19 cellular contexts compared by ENCODE assay signal in the genomic region with DNA sequence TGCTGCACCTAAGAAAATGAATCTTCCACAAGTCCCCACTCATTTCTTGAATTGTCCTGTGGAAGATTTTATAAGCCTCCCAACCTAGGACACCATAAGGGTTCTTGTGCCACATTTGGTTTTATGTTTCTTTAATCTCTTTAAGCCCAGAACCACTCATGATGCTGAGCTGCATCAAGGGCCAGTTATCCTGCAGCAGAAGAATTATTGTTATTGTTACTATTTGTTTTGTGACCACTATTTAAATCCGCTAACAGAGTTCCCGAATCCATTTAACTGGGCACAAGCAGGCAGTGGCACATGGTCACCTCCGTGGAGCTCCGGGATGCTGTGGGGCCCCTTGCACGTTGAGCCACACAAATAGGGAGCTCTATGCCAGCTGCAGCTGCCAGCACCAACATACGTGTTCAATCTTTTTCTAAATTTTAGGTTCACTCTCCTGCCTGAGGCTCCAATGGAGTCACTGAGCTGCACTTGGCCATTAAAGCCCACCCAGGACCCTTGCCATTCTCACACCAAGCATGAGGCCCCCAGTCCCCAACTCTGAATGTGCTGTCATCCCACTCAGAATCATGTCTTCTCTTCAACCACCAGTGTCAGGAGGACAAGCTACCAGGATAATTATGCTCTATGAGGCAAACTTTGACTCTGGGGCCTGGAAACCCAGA.
"Had no signal": no experiment of that assay in that cellular context is flagged by ENCODE, and none has a peak within 500 bp of the region (broad histone marks: within the 10 kb centered on the region; RNA-seq: fewer than 3 reads in every experiment).

No MANE protein-coding gene starts in this region.

- H3K27ac Mint-ChIP-seq: activated B cell treated with CpG ODN at 0.5 μM for 24 hours; stimulated activated naive CD8-positive, alpha-beta T cell treated with anti-CD3 and anti-CD28 coated beads, Interleukin-15, Interleukin-2, amounts not matched to agents 100 ng/mL and 50 ng/mL, for 24 hours; T-helper 1 cell treated with Interleukin-12 subunit alpha and Interleukin-12 subunit beta and Interleukin-4 antibody, amounts not matched to agents 30 μg/mL and 1 μg/mL, for 36 hours had no signal

- H3K27ac ChIP-seq: heart right ventricle, suprapubic skin, upper lobe of left lung had no signal

- H3K27me3 Mint-ChIP-seq: activated B cell treated with CpG ODN at 0.5 μM for 24 hours; brain; central memory CD8-positive, alpha-beta T cell; effector memory CD8-positive, alpha-beta T cell; naive thymus-derived CD8-positive, alpha-beta T cell; stimulated activated naive CD8-positive, alpha-beta T cell treated with anti-CD3 and anti-CD28 coated beads, Interleukin-15, Interleukin-2, amounts not matched to agents 100 ng/mL and 50 ng/mL, for 24 hours had no signal

- DNase-seq: activated B cell treated with CpG ODN at 0.5 μM for 24 hours; activated CD4-positive, alpha-beta T cell treated with anti-CD3 and anti-CD28 coated beads for 48 hours; activated T-cell treated with anti-CD3 and anti-CD28 coated beads, Interleukin-2, amount 50 U/mL, for 1 hour; effector memory CD8-positive, alpha-beta T cell; heart right ventricle; left colon; mucosa of descending colon; naive thymus-derived CD8-positive, alpha-beta T cell; stimulated activated CD4-positive, alpha-beta T cell treated with anti-CD3 and anti-CD28 coated beads, Interleukin-4, amount 100 ng/mL, for 4 hours; stimulated activated CD8-positive, alpha-beta memory T cell treated with anti-CD3 and anti-CD28 coated beads, Interleukin-4, amount 100 ng/mL, for 48 hours had no signal

- H3K27me3 ChIP-seq: gastrocnemius medialis, heart right ventricle, suprapubic skin, upper lobe of left lung had no signal

- H3K4me1 ChIP-seq: upper lobe of left lung had no signal

- H3K9me3 Mint-ChIP-seq: activated B cell treated with CpG ODN at 0.5 μM for 24 hours; activated naive CD4-positive, alpha-beta T cell treated with anti-CD3 and anti-CD28 coated beads, Interleukin-2, amount 50 U/mL, for 72 hours; brain; central memory CD8-positive, alpha-beta T cell; effector memory CD8-positive, alpha-beta T cell; naive thymus-derived CD8-positive, alpha-beta T cell; stimulated activated naive CD8-positive, alpha-beta T cell treated with anti-CD3 and anti-CD28 coated beads, Interleukin-15, Interleukin-2, amounts not matched to agents 100 ng/mL and 50 ng/mL, for 24 hours; T-helper 1 cell treated with Interleukin-12 subunit alpha and Interleukin-12 subunit beta and Interleukin-4 antibody, amounts not matched to agents 30 μg/mL and 1 μg/mL, for 36 hours had no signal

- ATAC-seq: activated naive CD4-positive, alpha-beta T cell treated with anti-CD3 and anti-CD28 coated beads, Interleukin-2, amount 50 U/mL, for 72 hours; effector memory CD8-positive, alpha-beta T cell; left colon; mucosa of descending colon; naive thymus-derived CD8-positive, alpha-beta T cell had no signal

- H3K4me1 Mint-ChIP-seq: activated B cell treated with CpG ODN at 0.5 μM for 24 hours had no signal

- H3K4me3 Mint-ChIP-seq: activated B cell treated with CpG ODN at 0.5 μM for 24 hours; brain; central memory CD8-positive, alpha-beta T cell; effector memory CD8-positive, alpha-beta T cell; naive thymus-derived CD8-positive, alpha-beta T cell; stimulated activated naive CD8-positive, alpha-beta T cell treated with anti-CD3 and anti-CD28 coated beads, Interleukin-15, Interleukin-2, amounts not matched to agents 100 ng/mL and 50 ng/mL, for 24 hours; T-helper 1 cell treated with Interleukin-12 subunit alpha and Interleukin-12 subunit beta and Interleukin-4 antibody, amounts not matched to agents 30 μg/mL and 1 μg/mL, for 36 hours had no signal

- H3K9me3 ChIP-seq: gastrocnemius medialis, heart right ventricle, mucosa of descending colon, suprapubic skin, upper lobe of left lung had no signal

- H3K4me3 ChIP-seq: gastrocnemius medialis, heart right ventricle, mucosa of descending colon, skin epidermis, suprapubic skin, upper lobe of left lung had no signal
